ENCODE assay signal across 8 cellular contexts in the genomic region with DNA sequence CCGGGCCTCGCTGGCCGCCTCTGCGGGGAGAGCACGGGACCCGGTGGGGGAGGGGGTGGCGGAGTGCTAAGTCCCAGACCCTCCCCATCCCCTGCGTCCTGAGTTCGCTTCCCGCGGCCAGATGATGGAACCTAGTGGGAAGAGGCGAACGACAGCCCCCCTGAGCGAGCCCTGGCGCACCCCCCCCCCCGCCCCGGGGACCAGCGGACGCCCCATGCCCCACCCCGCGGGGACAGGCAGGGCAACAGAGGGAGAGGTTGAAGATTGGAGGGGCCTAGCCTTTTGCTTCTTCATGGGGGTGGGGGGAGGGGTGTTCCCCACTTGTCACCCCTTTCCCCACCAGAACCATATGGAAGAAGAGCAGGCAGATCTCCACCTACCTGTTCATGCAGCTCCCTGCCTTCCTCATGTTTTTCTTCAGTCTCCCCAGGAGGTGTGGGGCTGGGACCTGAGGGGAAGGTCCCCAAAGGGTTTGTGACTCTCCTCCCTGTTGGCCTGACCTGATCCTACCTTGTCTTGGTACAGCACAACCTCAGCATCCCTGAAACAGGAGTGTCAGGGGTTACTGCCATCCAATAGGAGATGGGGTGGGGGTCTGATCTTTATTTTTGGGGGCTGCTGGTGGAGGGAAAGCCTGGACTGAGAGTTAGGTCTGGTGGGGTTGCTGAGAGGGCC. TPM values are rescaled to one million over a fixed set of nuclear protein-coding genes. Genes with fewer than 3 reads are reported as not detected.
A peak's percentile ranks its signal among the peaks of the same experiment; 100 is the strongest.
DNase-seq lines count a peak whose midpoint lies in the region; ATAC-seq and TF ChIP-seq lines count a peak whose summit lies in the region.

No MANE protein-coding gene starts in this region.

- POLR2A ChIA-PET in RWPE1 (lab: Yijun Ruan, JAX; ENCODE audit: low non-redundant PET) = interaction anchor here (1.1 to 1.6 kb wide), 2 partner anchors 14 to 127 kb away, joined by 3 to 12 read pairs; a partner anchor contains a TSS

- peaks cover 5 to 14% of the 10 kb centered on the region in 2 experiments for H3K36me3 ChIP-seq in trophoblast cell (ENCODE audit: control insufficient read depth in 1 of 2, insufficient read depth in 2 of 2, low read length in 2 of 2)

- in situ Hi-C loops in ACHN (cut with HindIII; ENCODE audit: low pct_ligation_motif_present, low pct_unique_long_range_greater_than_20kb, low sequenced_read_pairs) = no loop called here

- no peak overlapping the region for H2BK12ac ChIP-seq in trophoblast cell (ENCODE audit: low read length)

- peak overlapping the region; percentile 67 for H4K91ac ChIP-seq in trophoblast cell (ENCODE audit: low read depth, low read length)

- peak overlapping the region; percentile 77 for H3K18ac ChIP-seq in trophoblast cell (ENCODE audit: low read length)

- WGBS in trophoblast cell (ENCODE audit: extremely low coverage, insufficient coverage, insufficient read length) = no CpG with 5 or more reads among the region's 21 CpGs

- peak overlapping the region; percentile 61 for H2BK120ac ChIP-seq in trophoblast cell (ENCODE audit: insufficient read depth, low read length, poor library complexity)

- ATAC-seq in GM19463 (IDR thresholded peaks at IDR 0.05; ENCODE audit: unreplicated experiment) (peak; percentile 5), GM21526 (IDR thresholded peaks at IDR 0.05; ENCODE audit: low FRiP score, unreplicated experiment) (no peak)

- H3K9me3 ChIP-seq in trophoblast cell (ENCODE audit: insufficient read depth, low read depth, low read length) = no peaks in the 10 kb centered on the region

- peak overlapping the region; percentile 90 for H3K4me2 ChIP-seq in trophoblast cell (ENCODE audit: low read length)

- H2AFZ ChIP-seq in trophoblast cell (ENCODE audit: insufficient read depth, low read length, poor library complexity) = peak overlapping the region; percentile 51

- H3K23ac ChIP-seq in trophoblast cell (ENCODE audit: low read length) = no peak overlapping the region

- peaks cover 16% of the 10 kb centered on the region for H3K79me1 ChIP-seq in trophoblast cell (ENCODE audit: low read length)

- peak overlapping the region; percentile 21 for H2AK5ac ChIP-seq in trophoblast cell (ENCODE audit: low read length)

- peak overlapping the region; percentile 20 for H4K12ac ChIP-seq in trophoblast cell (ENCODE audit: low read depth, low read length)

- peaks cover 16% of the 10 kb centered on the region for H3K79me2 ChIP-seq in trophoblast cell (ENCODE audit: control insufficient read depth, insufficient read depth, low read length, poor library complexity)

- TF ChIP-seq CTCF in 22Rv1 (IDR thresholded peaks at IDR 0.05) (no peak), RWPE1 (conservative IDR thresholded peaks at IDR 0.05; ENCODE audit: low read depth) (no peak)

- peaks cover 2 to 12% of the 10 kb centered on the region in 2 experiments for H3K4me1 ChIP-seq in trophoblast cell (ENCODE audit: control insufficient read depth in 1 of 2, insufficient read depth in 2 of 2, low read length in 2 of 2)

- peak overlapping the region; percentile 77 for H3K14ac ChIP-seq in trophoblast cell (ENCODE audit: low read length)

- peak overlapping the region; percentile 92 for H3K9ac ChIP-seq in trophoblast cell (ENCODE audit: low read length)

- H3K4ac ChIP-seq in trophoblast cell (ENCODE audit: low read depth, low read length) = peak overlapping the region; percentile 87

- DNase-seq in RWPE1 (ENCODE audit: low spot score) (no peak), erythroblast (lab: John Stamatoyannopoulos, UW) (no peak), trophoblast cell (no peak), cerebellar nuclear complex (lab: John Stamatoyannopoulos, UW) (no peak), ACHN (no peak)

- peak overlapping the region; percentile 20 for H4K8ac ChIP-seq in trophoblast cell (ENCODE audit: low read depth, low read length)

- H3K27ac ChIP-seq in 22Rv1 (peak overlapping the region; percentile 81), RWPE1 (peak overlapping the region; percentile 89), trophoblast cell (ENCODE audit: low read depth, low read length) (peak overlapping the region; percentile 94)

- H3K4me3 ChIP-seq in trophoblast cell (ENCODE audit: low read depth, low read length) = peak overlapping the region; percentile 91

- peak overlapping the region; percentile 57 for H2BK5ac ChIP-seq in trophoblast cell (ENCODE audit: low read depth, low read length, poor library complexity)

- H3K27me3 ChIP-seq in trophoblast cell (ENCODE audit: insufficient read depth, low read length) = no peaks in the 10 kb centered on the region

- CTCF ChIA-PET in RWPE1 (lab: Yijun Ruan, JAX) = interaction anchor here (0.9 to 7.0 kb wide), 2 partner anchors 14 to 16 kb away, joined by 3 to 86 read pairs; a partner anchor contains a TSS

- TF ChIP-seq POLR2A in erythroblast (IDR thresholded peaks at IDR 0.05; ENCODE audit: low read length) = peak; percentile 66

RNA-seq across cellular contexts. Expression of a gene that starts 0.5 kb away (rescaled TPM):
- 39.8 and 41.7 TPM in 2 replicates for polyA plus RNA-seq in trophoblast cell (2013)

RNA-seq across cellular contexts. Expression of a gene that starts 6.9 kb away (rescaled TPM):
- polyA plus RNA-seq in trophoblast cell (2013) = 13.6 and 14.2 TPM in 2 replicates

RNA-seq across cellular contexts. Expression of a gene that starts 13.9 kb away (rescaled TPM):
- polyA plus RNA-seq in trophoblast cell (2013) = 25.5 and 26.6 TPM in 2 replicates
